11 cellular contexts compared by ENCODE assay signal in the genomic region with DNA sequence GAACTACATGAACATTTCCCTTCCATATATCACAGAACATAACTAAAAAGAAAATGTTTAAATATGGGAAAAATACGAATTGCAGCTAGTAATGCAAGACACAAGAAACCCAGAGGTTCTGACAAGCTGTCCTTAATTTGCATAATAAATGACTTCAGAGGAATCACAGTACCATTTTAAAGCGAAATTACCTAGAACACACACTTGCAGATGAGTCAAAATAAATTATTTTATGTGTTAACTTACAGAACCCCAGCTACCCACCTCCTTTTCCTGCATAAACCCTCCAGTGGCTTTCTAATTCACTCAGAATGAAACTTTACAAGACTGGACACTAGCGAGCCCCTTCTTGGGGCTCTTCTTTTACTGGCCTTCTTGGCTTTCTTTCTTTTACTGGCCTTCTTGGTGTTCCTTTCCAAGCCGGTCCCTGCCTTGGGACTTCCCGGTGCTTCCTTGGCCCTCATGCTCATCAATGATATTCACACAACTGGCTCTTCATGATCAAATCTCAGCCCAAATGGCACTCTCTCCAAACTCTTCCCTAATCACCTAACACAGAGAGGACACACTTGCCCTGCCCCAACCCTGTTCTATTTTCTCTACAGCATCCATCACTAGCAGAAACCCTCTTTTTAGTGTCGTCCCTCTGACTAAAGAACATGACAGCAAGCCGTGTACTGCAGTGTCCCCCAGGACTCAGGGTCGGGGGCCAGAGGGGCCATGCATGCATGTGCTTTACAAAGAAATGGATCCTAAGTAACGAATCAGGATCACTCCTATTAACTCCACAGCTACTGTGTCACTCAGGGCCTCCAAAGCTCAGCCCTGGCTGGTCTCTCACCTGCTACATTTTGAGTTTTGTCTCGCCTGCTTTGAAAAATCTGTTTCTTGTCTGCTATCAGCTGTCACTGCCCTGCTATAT. TPM values are rescaled to one million over a fixed set of nuclear protein-coding genes. Genes with fewer than 3 reads are reported as not detected.
A peak's percentile ranks its signal among the peaks of the same experiment; 100 is the strongest.
DNase-seq lines count a peak whose midpoint lies in the region; ATAC-seq, FAIRE-seq and TF ChIP-seq lines count a peak whose summit lies in the region.
"Had no signal": no experiment of that assay in that cellular context is flagged by ENCODE, and none has a peak within 500 bp of the region (broad histone marks: within the 10 kb centered on the region; RNA-seq: fewer than 3 reads in every experiment).

No MANE protein-coding gene starts in this region.

- H3K4me3 ChIP-seq in KMS-11 (IDR thresholded peaks at IDR 0.05; ENCODE audit: insufficient read depth, low read depth, low read length): no peak overlapping the region
- H3K4me3 ChIP-seq in GM12878: peak overlapping the region; percentile 52
- H3K4me3 ChIP-seq in gastroesophageal sphincter: no peak overlapping the region
- no peak overlapping the region for H3K4me3 ChIP-seq in right lobe of liver

- peaks cover 82% of the 10 kb centered on the region for H3K4me1 Mint-ChIP-seq in CD14-positive monocyte
- H3K4me1 Mint-ChIP-seq in neural crest cell: peaks cover 74% of the 10 kb centered on the region

- no peak overlapping the region for H3K27ac ChIP-seq in KMS-11
- peak overlapping the region; percentile 4 for H3K27ac ChIP-seq in GM12878 (ENCODE audit: control insufficient read depth, insufficient read depth)
- H3K27ac ChIP-seq in gastroesophageal sphincter: peak overlapping the region in 2 of 4 donors; percentile 32 to 53
- H3K27ac ChIP-seq in right lobe of liver: no peak overlapping the region

- H3K27me3 Mint-ChIP-seq in CD14-positive monocyte (ENCODE audit: low read depth in 3 of 3) (peaks cover 0 to 7% (median 0%) of the 10 kb centered on the region in 3 donors), neural crest cell (ENCODE audit: low read depth) (no peaks in the 10 kb centered on the region)

- intact Hi-C loops in CD14-positive monocyte (cut with micrococcal nuclease) (loop anchor here in 1 of 2 donors (2.0 kb wide), 1 partner anchor 124 kb away; no protein-coding TSS in a partner anchor), GM12878 (cut with micrococcal nuclease; ENCODE audit: unreplicated experiment) (no loop called here), right lobe of liver (cut with DNase I) (no loop called here)

- TF ChIP-seq POLR2A in GM12878 (IDR thresholded peaks at IDR 0.05; ENCODE audit: low read depth, low read length) (no peak), gastroesophageal sphincter (IDR thresholded peaks at IDR 0.05) (no peak), right lobe of liver (IDR thresholded peaks at IDR 0.05) (no peak)

- RAD21 ChIA-PET in GM12878 (lab: Charles Lee; ENCODE audit: unreplicated experiment): interaction anchor here (0.9 to 3.3 kb wide), 15 partner anchors 7 to 142 kb away, joined by 3 to 26 read pairs (median 5); no protein-coding TSS in a partner anchor

- DNase-seq in CD14-positive monocyte (ENCODE audit: low spot score): no peak
- DNase-seq in GM12878 (ENCODE audit: low read depth, low spot score): no peak
- no peak for DNase-seq in neural crest cell (ENCODE audit: low read depth, low spot score)
- DNase-seq in GF-D8 (lab: John Stamatoyannopoulos, UW): no peak
- no peak for DNase-seq in right lobe of liver
- DNase-seq: activated CD4-positive, CD25-positive, alpha-beta regulatory T cell; NCI-H2171 treated with DMSO at 0.1 percent for 48 hours had no signal

- in situ Hi-C loops in GM12878 (cut with MboI): no loop called here

- peak; percentile 3 for ATAC-seq in GM12878
- ATAC-seq in HG02840 (IDR thresholded peaks at IDR 0.05; ENCODE audit: low FRiP score, unreplicated experiment): no peak
- ATAC-seq in gastroesophageal sphincter: no peak
- ATAC-seq in right lobe of liver: no peak
- ATAC-seq: HepG2 had no signal

- BruUV-seq in GM12878 (replicated peaks; lab: Mats Ljungman, UMichigan): no TSS peak

- TF ChIP-seq EP300 in GM12878 (IDR thresholded peaks at IDR 0.05; ENCODE audit: borderline replicate concordance in 1 of 2, control insufficient read depth in 1 of 2, low read depth in 2 of 2, low read length in 2 of 2) (no peak), gastroesophageal sphincter (IDR thresholded peaks at IDR 0.05) (no peak)

- peaks cover 90% of the 10 kb centered on the region for H3K79me2 ChIP-seq in KMS-11 (ENCODE audit: insufficient read depth, low read depth)
- peaks cover 88% of the 10 kb centered on the region for H3K79me2 ChIP-seq in GM12878 (ENCODE audit: control insufficient read depth, insufficient read depth, low read length)

- H4K20me1 ChIP-seq in KMS-11 (ENCODE audit: insufficient read depth): peaks cover 50% of the 10 kb centered on the region
- no peaks in the 10 kb centered on the region; the same call in 1 of the 2 replicates for H4K20me1 ChIP-seq in GM12878 (ENCODE audit: control insufficient read depth, insufficient read depth)

- H3K4me1 ChIP-seq in KMS-11 (ENCODE audit: low read depth, poor library complexity, severe bottlenecking): peaks cover 81% of the 10 kb centered on the region
- peaks cover 29% of the 10 kb centered on the region for H3K4me1 ChIP-seq in GM12878 (ENCODE audit: control insufficient read depth, insufficient read depth, low read length)
- peaks cover 2 to 89% (median 28%) of the 10 kb centered on the region in 3 donors for H3K4me1 ChIP-seq in gastroesophageal sphincter
- peaks cover 0 to 15% (median 0%) of the 10 kb centered on the region in 4 donors for H3K4me1 ChIP-seq in right lobe of liver

- no peak for TF ChIP-seq RAD21 in GM12878 (IDR thresholded peaks at IDR 0.05; ENCODE audit: insufficient read depth, low read depth, low read length)

- peak overlapping the region; percentile 23; the same call in 1 of the 2 replicates for H3K4me2 ChIP-seq in KMS-11
- peak overlapping the region; percentile 66 for H3K4me2 ChIP-seq in GM12878 (ENCODE audit: control insufficient read depth, insufficient read depth)

- POLR2A ChIA-PET in GM12878 (lab: Charles Lee): interaction anchor here (0.5 to 2.0 kb wide), 8 partner anchors 8 to 279 kb away, joined by 3 to 7 read pairs (median 3); no protein-coding TSS in a partner anchor

- H3K27ac Mint-ChIP-seq in CD14-positive monocyte (peak overlapping the region; percentile 17 to 81 (median 46)), neural crest cell (ENCODE audit: unreplicated experiment) (no peak overlapping the region)

- FAIRE-seq in GM12878 (lab: Jason Lieb, UNC): no peak
- FAIRE-seq: HepG2 had no signal

- TF ChIP-seq CTCF in CD14-positive monocyte (IDR thresholded peaks at IDR 0.05) (no peak), KMS-11 (conservative IDR thresholded peaks at IDR 0.05; ENCODE audit: low read depth, low read length) (no peak), GM12878 (IDR thresholded peaks at IDR 0.05 in 2 of 3, conservative IDR thresholded peaks at IDR 0.05 in 1 of 3; ENCODE audit: control insufficient read depth in 2 of 3, extremely low read depth in 1 of 3, insufficient read depth in 1 of 3, low read depth in 3 of 3, low read length in 3 of 3) (no peak), neural crest cell (conservative IDR thresholded peaks at IDR 0.05) (no peak), gastroesophageal sphincter (IDR thresholded peaks at IDR 0.05) (no peak), right lobe of liver (IDR thresholded peaks at IDR 0.05) (no peak)

- H3K9ac ChIP-seq in KMS-11 (no peak overlapping the region), GM12878 (ENCODE audit: control insufficient read depth, insufficient read depth, low read length) (no peak overlapping the region; the same call in 1 of the 2 replicates)

- SMC1A ChIA-PET in GM12878 (lab: Charles Lee; ENCODE audit: uncharacterized antibody, unreplicated experiment): interaction anchor here (1.1 to 10.3 kb wide), 22 partner anchors 8 to 157 kb away, joined by 3 to 119 read pairs (median 5); no protein-coding TSS in a partner anchor

- H3K9me3 ChIP-seq in GM12878 (replicated peaks; ENCODE audit: control insufficient read depth, insufficient read depth, low read length) (no peaks in the 10 kb centered on the region), gastroesophageal sphincter (no peaks in the 10 kb centered on the region), right lobe of liver (no peaks in the 10 kb centered on the region)

- H3K9me3 Mint-ChIP-seq in CD14-positive monocyte: no peaks in the 10 kb centered on the region
- no peaks in the 10 kb centered on the region for H3K9me3 Mint-ChIP-seq in neural crest cell

- CTCF ChIA-PET in GM12878 (lab: Yijun Ruan, JAX): interaction anchor here (0.7 to 5.8 kb wide), 12 partner anchors 7 to 330 kb away, joined by 3 to 64 read pairs (median 6); no protein-coding TSS in a partner anchor

- peaks cover 19 to 35% of the 10 kb centered on the region in 2 donors for H3K36me3 Mint-ChIP-seq in CD14-positive monocyte
- H3K36me3 Mint-ChIP-seq in neural crest cell (ENCODE audit: low read depth): peaks cover 4% of the 10 kb centered on the region

- H3K4me3 Mint-ChIP-seq in CD14-positive monocyte: peak overlapping the region; percentile 31 to 45
- H3K4me3 Mint-ChIP-seq in neural crest cell: peak overlapping the region; percentile 33

- no peak overlapping the region for H2AFZ ChIP-seq in KMS-11 (ENCODE audit: low read depth)
- H2AFZ ChIP-seq in GM12878 (ENCODE audit: control insufficient read depth, low read depth, low read length): no peak overlapping the region

- WGBS in GM12878 (ENCODE audit: insufficient coverage, insufficient replicate concordance, low lambda C conversion rate, missing lambda C conversion rate): 82% methylated on average over 10 of the region's 10 CpGs
- WGBS in gastroesophageal sphincter (ENCODE audit: low coverage in 1 of 2), 2 donors: 81 to 85% methylated on average over 5 to 9 of the region's 10 CpGs
- WGBS in right lobe of liver (ENCODE audit: insufficient coverage, low coverage, low lambda C conversion rate, missing lambda C conversion rate): 78% methylated on average over 10 of the region's 10 CpGs

- peaks cover 12% of the 10 kb centered on the region; the same call in 1 of the 2 replicates for H3K36me3 ChIP-seq in KMS-11 (ENCODE audit: insufficient read depth)
- H3K36me3 ChIP-seq in GM12878 (ENCODE audit: control insufficient read depth in 2 of 2, insufficient read depth in 2 of 2, low read length in 1 of 2): peaks cover 0 to 3% of the 10 kb centered on the region in 2 experiments; a peak in 1 of 4 replicates
- H3K36me3 ChIP-seq in gastroesophageal sphincter: peaks cover 0 to 7% of the 10 kb centered on the region in 2 donors
- no peaks in the 10 kb centered on the region for H3K36me3 ChIP-seq in right lobe of liver

- H3K27me3 ChIP-seq in KMS-11 (ENCODE audit: insufficient read depth, low read depth) (no peaks in the 10 kb centered on the region), GM12878 (replicated peaks in 1 of 2; ENCODE audit: control insufficient read depth in 2 of 2, insufficient read depth in 2 of 2, low read length in 1 of 2) (no peaks in the 10 kb centered on the region), gastroesophageal sphincter (no peaks in the 10 kb centered on the region), right lobe of liver (no peaks in the 10 kb centered on the region)

RNA-seq across cellular contexts. Expression of a gene that starts 4.8 kb away (rescaled TPM):
- polyA plus RNA-seq in CD14-positive monocyte (1 to 10 TPM; 2.7 to 3.0 TPM), GM12878 (2011; rRNA removed) (31.2 and 41.1 TPM in 2 replicates), GM12878 (2014; fragmentation: Illumina TruSeq; extraction: Trizol) (16.1 and 18.9 TPM in 2 replicates), GM12878 (2014; fragmentation: Nextera tagmentation; extraction: Ambion mirVana) (10 to 100 TPM in 1 of 2 experiments, 1 to 10 TPM in 1; 5.1 to 10.0 TPM), GM12878 (2014; rRNA removed) (10.8 and 11.0 TPM in 2 replicates), GM12878 (2016; fragmentation: Nextera tagmentation; extraction: Ambion mirVana) (1 to 10 TPM; 1.4 to 1.8 TPM)
- 82.5 and 96.0 TPM in 2 replicates for total RNA-seq in GM12878 (2013; cell fraction: nucleolus; rRNA removed)
- total RNA-seq in GM12878 (2014; rRNA removed) (9.8 and 11.1 TPM in 2 replicates), GM12878 (2014; rRNA removed; fragmentation: Illumina TruSeq; extraction: Trizol) (14.2 and 14.7 TPM in 2 replicates), GM12878 (2021) (17.5 and 17.8 TPM in 2 replicates), neural crest cell (46.7 and 49.7 TPM in 2 replicates), gastroesophageal sphincter (10 to 100 TPM; 13.8 to 30.6 (median 19.9) TPM), right lobe of liver (10 to 100 TPM in 2 of 6 experiments, 1 to 10 TPM in 4; 4.9 to 12.6 (median 7.2) TPM)
- 7.5 TPM for polyA plus RNA-seq in GM12878 (2011; ENCODE audit: low read depth)
- polyA plus RNA-seq in GM12878 (2011; cell fraction: cytosol; rRNA removed): 17.9 and 23.9 TPM in 2 replicates
- 19.2 and 19.8 TPM in 2 replicates for polyA plus RNA-seq in GM12878 (2011; cell fraction: nucleus; rRNA removed)
- polyA plus RNA-seq in GM12878 (2012): 7.4 and 12.5 TPM in 2 replicates
- 36.3 and 39.7 TPM in 2 replicates for polyA minus RNA-seq in GM12878 (2011; rRNA and poly(A)+ RNA removed)
- 14.3 and 16.0 TPM in 2 replicates for polyA minus RNA-seq in GM12878 (2011; cell fraction: cytosol; rRNA and poly(A)+ RNA removed)
- polyA minus RNA-seq in GM12878 (2011; cell fraction: nucleus; rRNA and poly(A)+ RNA removed): 13.2 and 20.8 TPM in 2 replicates

RNA-seq across cellular contexts. Expression of a gene that starts 30.2 kb away (rescaled TPM):
- 10 to 100 TPM; 51.6 to 70.2 TPM for polyA plus RNA-seq in CD14-positive monocyte
- total RNA-seq in GM12878 (2013; cell fraction: nucleolus; rRNA removed): 50.5 and 66.2 TPM in 2 replicates
- 30.7 and 36.4 TPM in 2 replicates for total RNA-seq in GM12878 (2014; rRNA removed)
- 35.7 and 37.8 TPM in 2 replicates for total RNA-seq in GM12878 (2014; rRNA removed; fragmentation: Illumina TruSeq; extraction: Trizol)
- total RNA-seq in GM12878 (2021): 29.0 and 33.4 TPM in 2 replicates
- 37.2 TPM for polyA plus RNA-seq in GM12878 (2011; ENCODE audit: low read depth)
- polyA plus RNA-seq in GM12878 (2011; rRNA removed): 62.9 and 73.8 TPM in 2 replicates
- 43.7 and 45.0 TPM in 2 replicates for polyA plus RNA-seq in GM12878 (2011; cell fraction: cytosol; rRNA removed)
- 30.2 and 33.3 TPM in 2 replicates for polyA plus RNA-seq in GM12878 (2011; cell fraction: nucleus; rRNA removed)
- 42.4 and 44.3 TPM in 2 replicates for polyA plus RNA-seq in GM12878 (2012)
- polyA plus RNA-seq in GM12878 (2014; fragmentation: Illumina TruSeq; extraction: Trizol): 34.9 and 35.8 TPM in 2 replicates
- 10 to 100 TPM; 25.8 to 36.7 TPM for polyA plus RNA-seq in GM12878 (2014; fragmentation: Nextera tagmentation; extraction: Ambion mirVana)
- 39.4 and 48.7 TPM in 2 replicates for polyA plus RNA-seq in GM12878 (2014; rRNA removed)
- polyA plus RNA-seq in GM12878 (2016; fragmentation: Nextera tagmentation; extraction: Ambion mirVana): 10 to 100 TPM; 87.9 to 90.1 TPM
- 27.9 and 31.7 TPM in 2 replicates for polyA minus RNA-seq in GM12878 (2011; rRNA and poly(A)+ RNA removed)
- 7.9 and 8.7 TPM in 2 replicates for polyA minus RNA-seq in GM12878 (2011; cell fraction: cytosol; rRNA and poly(A)+ RNA removed)
- 25.0 and 38.4 TPM in 2 replicates for polyA minus RNA-seq in GM12878 (2011; cell fraction: nucleus; rRNA and poly(A)+ RNA removed)
- 37.8 and 42.1 TPM in 2 replicates for total RNA-seq in neural crest cell
- 10 to 100 TPM; 56.1 to 75.5 (median 64.5) TPM for total RNA-seq in gastroesophageal sphincter
- 10 to 100 TPM; 30.4 to 52.5 (median 39.6) TPM for total RNA-seq in right lobe of liver

RNA-seq across cellular contexts. Expression of a gene that starts 48.0 kb away (rescaled TPM):
- polyA plus RNA-seq in CD14-positive monocyte (10 to 100 TPM; 23.8 to 35.4 TPM), GM12878 (2011; rRNA removed) (267 and 344 TPM in 2 replicates), GM12878 (2014; fragmentation: Illumina TruSeq; extraction: Trizol) (138 and 154 TPM in 2 replicates), GM12878 (2014; fragmentation: Nextera tagmentation; extraction: Ambion mirVana) (100 to 1,000 TPM; 174 to 238 TPM), GM12878 (2014; rRNA removed) (123 and 149 TPM in 2 replicates), GM12878 (2016; fragmentation: Nextera tagmentation; extraction: Ambion mirVana) (100 to 1,000 TPM; 240 to 258 TPM)
- total RNA-seq in GM12878 (2013; cell fraction: nucleolus; rRNA removed): 112 TPM in 2 replicates
- total RNA-seq in GM12878 (2014; rRNA removed) (88.4 and 95.1 TPM in 2 replicates), GM12878 (2014; rRNA removed; fragmentation: Illumina TruSeq; extraction: Trizol) (54.3 and 59.9 TPM in 2 replicates), GM12878 (2021) (117 and 126 TPM in 2 replicates), neural crest cell (118 and 132 TPM in 2 replicates), gastroesophageal sphincter (10 to 100 TPM; 22.5 to 39.5 (median 27.7) TPM), right lobe of liver (10 to 100 TPM; 17.7 to 28.6 (median 24.1) TPM)
- 149 TPM for polyA plus RNA-seq in GM12878 (2011; ENCODE audit: low read depth)
- polyA plus RNA-seq in GM12878 (2011; cell fraction: cytosol; rRNA removed): 146 and 176 TPM in 2 replicates
- 172 and 183 TPM in 2 replicates for polyA plus RNA-seq in GM12878 (2011; cell fraction: nucleus; rRNA removed)
- 111 and 176 TPM in 2 replicates for polyA plus RNA-seq in GM12878 (2012)
- 55.1 and 81.8 TPM in 2 replicates for polyA minus RNA-seq in GM12878 (2011; rRNA and poly(A)+ RNA removed)
- 42.9 and 46.5 TPM in 2 replicates for polyA minus RNA-seq in GM12878 (2011; cell fraction: cytosol; rRNA and poly(A)+ RNA removed)
- 27.8 and 38.6 TPM in 2 replicates for polyA minus RNA-seq in GM12878 (2011; cell fraction: nucleus; rRNA and poly(A)+ RNA removed)
